Comparison of ENCODE assay signal across 8 cellular contexts in the genomic region with DNA sequence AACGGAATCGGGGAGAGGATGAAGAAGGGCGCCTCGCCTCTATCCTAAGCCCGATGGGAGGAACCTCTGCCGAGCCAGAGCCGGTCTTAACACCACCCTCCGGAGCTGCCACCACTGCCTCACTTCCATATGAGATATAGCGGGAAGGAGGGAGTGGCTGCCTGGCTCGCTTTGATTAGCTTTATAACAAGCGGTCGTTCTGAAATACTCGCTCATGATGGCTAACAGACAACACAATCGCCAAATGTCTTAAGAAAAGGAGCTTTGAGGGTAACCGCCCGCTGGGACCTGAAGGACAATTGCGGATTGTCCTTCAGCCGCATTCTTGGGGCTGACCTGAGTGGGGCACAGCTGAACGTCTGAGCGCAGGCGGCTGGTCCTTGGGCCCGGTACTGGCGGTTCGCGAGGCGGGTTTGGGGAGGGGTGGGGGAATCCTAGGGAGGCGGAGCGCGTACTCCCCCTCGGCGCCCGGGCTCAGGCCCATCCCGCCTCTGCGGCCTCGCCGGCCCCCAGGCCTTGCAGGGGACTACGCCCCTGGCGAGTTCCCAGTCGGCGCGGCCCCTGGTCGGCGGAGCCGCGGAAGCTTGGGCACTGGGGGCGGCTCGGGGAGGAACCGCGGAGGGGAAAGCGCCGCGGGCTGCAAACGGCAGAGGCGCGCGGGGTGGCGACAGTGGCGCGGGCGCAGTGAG. TPM values are rescaled to one million over a fixed set of nuclear protein-coding genes. Genes with fewer than 3 reads are reported as not detected.
DNase-seq lines count a peak whose midpoint lies in the region; ATAC-seq and TF ChIP-seq lines count a peak whose summit lies in the region.

A gene with protein sequence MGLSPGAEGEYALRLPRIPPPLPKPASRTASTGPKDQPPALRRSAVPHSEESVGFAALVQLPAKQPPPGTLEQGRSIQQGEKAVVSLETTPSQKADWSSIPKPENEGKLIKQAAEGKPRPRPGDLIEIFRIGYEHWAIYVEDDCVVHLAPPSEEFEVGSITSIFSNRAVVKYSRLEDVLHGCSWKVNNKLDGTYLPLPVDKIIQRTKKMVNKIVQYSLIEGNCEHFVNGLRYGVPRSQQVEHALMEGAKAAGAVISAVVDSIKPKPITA (minus strand): TSS at position 617 of the 689 bp plus-strand sequence. CDS start 133 bp downstream, at position 484.

- peaks cover 0 to 5% (median 0%) of the 10 kb centered on the region in 7 donors for H3K9me3 Mint-ChIP-seq in CD4-positive, CD25-positive, alpha-beta regulatory T cell
- peaks cover 0 to 13% (median 5%) of the 10 kb centered on the region in 11 donors for H3K9me3 Mint-ChIP-seq in naive thymus-derived CD4-positive, alpha-beta T cell

- intact Hi-C loops in esophagus squamous epithelium (cut with DNase I) = no loop called here
- intact Hi-C loops in naive thymus-derived CD4-positive, alpha-beta T cell (cut with micrococcal nuclease) = no loop called here
- intact Hi-C loops in aorta (cut with DNase I) = loop anchor here in 1 of 2 donors (5.0 kb wide), 1 partner anchor 47 kb away; a partner anchor contains a TSS

- H3K9me3 ChIP-seq in CD4-positive, CD25-positive, alpha-beta regulatory T cell (ENCODE audit: control insufficient read depth in 2 of 2, low read length in 2 of 2) = peaks cover 0 to under 1% of the 10 kb centered on the region in 2 experiments
- peaks cover 0 to 5% (median 0%) of the 10 kb centered on the region in 3 donors for H3K9me3 ChIP-seq in esophagus squamous epithelium
- H3K9me3 ChIP-seq in naive thymus-derived CD4-positive, alpha-beta T cell (ENCODE audit: control insufficient read depth in 2 of 3, low read length in 3 of 3) = no peaks in the 10 kb centered on the region
- H3K9me3 ChIP-seq in aorta (ENCODE audit: control insufficient read depth, low read length) = no peaks in the 10 kb centered on the region

- POLR2A ChIA-PET in naive thymus-derived CD4-positive, alpha-beta T cell (lab: Charles Lee) = interaction anchor here (4.3 kb wide), 1 partner anchor 46 kb away, joined by 19 read pairs; a partner anchor contains a TSS

- peaks cover 10% of the 10 kb centered on the region for H3K4me1 ChIP-seq in CD4-positive, CD25-positive, alpha-beta regulatory T cell (ENCODE audit: control insufficient read depth, insufficient read depth, low read length, poor library complexity, severe bottlenecking)
- peaks cover 0 to 51% (median 8%) of the 10 kb centered on the region in 3 donors for H3K4me1 ChIP-seq in esophagus squamous epithelium
- no peaks in the 10 kb centered on the region for H3K4me1 ChIP-seq in naive thymus-derived CD4-positive, alpha-beta T cell (ENCODE audit: control insufficient read depth in 2 of 2, insufficient read depth in 2 of 2, low read length in 2 of 2)
- H3K4me1 ChIP-seq in aorta (ENCODE audit: control insufficient read depth in 1 of 2, insufficient read depth in 2 of 2, low read length in 2 of 2) = peaks cover 0 to 3% of the 10 kb centered on the region in 2 donors

- peak within 1 kb of the TSS; percentile 77 for H3K4me3 ChIP-seq in CD4-positive, CD25-positive, alpha-beta regulatory T cell (ENCODE audit: low read depth, low read length)
- H3K4me3 ChIP-seq in esophagus squamous epithelium (peak within 1 kb of the TSS; percentile 39 to 68 (median 47)), aorta (ENCODE audit: low read length in 2 of 2) (peak within 1 kb of the TSS; percentile 57 to 73)
- peak within 1 kb of the TSS; percentile 41 for H3K4me3 ChIP-seq in naive thymus-derived CD4-positive, alpha-beta T cell (ENCODE audit: low read length)

- H3K27ac ChIP-seq in CD4-positive, CD25-positive, alpha-beta regulatory T cell (ENCODE audit: insufficient read depth, low read length, poor library complexity, severe bottlenecking) = no peak within 1 kb of the TSS
- H3K27ac ChIP-seq in esophagus squamous epithelium (peak within 1 kb of the TSS; percentile 59 to 81 (median 72)), aorta (ENCODE audit: low read depth in 1 of 2, low read length in 2 of 2) (no peak within 1 kb of the TSS)
- H3K27ac ChIP-seq in naive thymus-derived CD4-positive, alpha-beta T cell (ENCODE audit: low read depth, low read length) = no peak within 1 kb of the TSS

- peaks cover 83% of the 10 kb centered on the region for H3K27me3 Mint-ChIP-seq in CD4-positive, CD25-positive, alpha-beta regulatory T cell
- H3K27me3 Mint-ChIP-seq in naive thymus-derived CD4-positive, alpha-beta T cell = peaks cover 25 to 80% (median 25%) of the 10 kb centered on the region in 5 donors

- H3K36me3 Mint-ChIP-seq in CD4-positive, CD25-positive, alpha-beta regulatory T cell = no peaks in the 10 kb centered on the region
- peaks cover 0 to 8% (median under 1%) of the 10 kb centered on the region in 5 donors for H3K36me3 Mint-ChIP-seq in naive thymus-derived CD4-positive, alpha-beta T cell

- peak within 1 kb of the TSS; percentile 24 to 83 (median 76) for H3K4me3 Mint-ChIP-seq in CD4-positive, CD25-positive, alpha-beta regulatory T cell
- H3K4me3 Mint-ChIP-seq in naive thymus-derived CD4-positive, alpha-beta T cell = peak within 1 kb of the TSS; percentile 77 to 88 (median 84)

- H3K27ac Mint-ChIP-seq in CD4-positive, CD25-positive, alpha-beta regulatory T cell = peak within 1 kb of the TSS in 2 of 3 donors; percentile 47 to 50
- peak within 1 kb of the TSS in 1 of 9 donors; percentile 64 for H3K27ac Mint-ChIP-seq in naive thymus-derived CD4-positive, alpha-beta T cell

- TF ChIP-seq POLR2A in esophagus squamous epithelium (IDR thresholded peaks at IDR 0.05) = no peak

- no peaks in the 10 kb centered on the region for H3K36me3 ChIP-seq in CD4-positive, CD25-positive, alpha-beta regulatory T cell (ENCODE audit: control insufficient read depth, insufficient read depth, low read length)
- H3K36me3 ChIP-seq in esophagus squamous epithelium (no peaks in the 10 kb centered on the region), aorta (ENCODE audit: control insufficient read depth in 1 of 2, insufficient read depth in 2 of 2, low read length in 1 of 2) (no peaks in the 10 kb centered on the region)
- no peaks in the 10 kb centered on the region for H3K36me3 ChIP-seq in naive thymus-derived CD4-positive, alpha-beta T cell (ENCODE audit: control insufficient read depth in 2 of 3, insufficient read depth in 3 of 3, low read length in 3 of 3)

- TF ChIP-seq CTCF in esophagus squamous epithelium (IDR thresholded peaks at IDR 0.05) = no peak

- CTCF ChIA-PET in naive thymus-derived CD4-positive, alpha-beta T cell (lab: Charles Lee) = interaction anchor here (0.7 to 1.2 kb wide), 2 partner anchors 145 to 147 kb away, joined by 3 to 4 read pairs; no protein-coding TSS in a partner anchor

- no peak for DNase-seq in CD4-positive, CD25-positive, alpha-beta regulatory T cell
- DNase-seq in activated CD4-positive, alpha-beta T cell treated with anti-CD3 and anti-CD28 coated beads, Interleukin-2, amount 50 U/mL, for 1 hour = peak; percentile 12
- DNase-seq in esophagus squamous epithelium (lab: John Stamatoyannopoulos, UW) = no peak
- peak in 2 of 9 donors; percentile 8 to 15 for DNase-seq in naive thymus-derived CD4-positive, alpha-beta T cell
- DNase-seq in aorta = peak; percentile 59 to 86
- no peak for DNase-seq in SW 1271 (lab: John Stamatoyannopoulos, UW)
- DNase-seq in NCI-H226 = no peak
- no peak for DNase-seq in NCI-H2196 (lab: John Stamatoyannopoulos, UW; ENCODE audit: unreplicated experiment)

- H3K4me1 Mint-ChIP-seq in CD4-positive, CD25-positive, alpha-beta regulatory T cell = peaks cover 0 to 21% (median 9%) of the 10 kb centered on the region in 4 donors
- peaks cover 8 to 19% (median 13%) of the 10 kb centered on the region in 7 donors for H3K4me1 Mint-ChIP-seq in naive thymus-derived CD4-positive, alpha-beta T cell

- WGBS in esophagus squamous epithelium, 2 donors = 5 to 19% methylated on average over 26 to 33 of the region's 60 CpGs
- 5 to 7% methylated on average over 49 to 60 of the region's 60 CpGs for WGBS in aorta, 2 donors

- ATAC-seq in CD4-positive, CD25-positive, alpha-beta regulatory T cell (ENCODE audit: low read depth in 2 of 2) = peak in 1 of 2 donors; percentile 40
- peak; percentile 73 for ATAC-seq in naive thymus-derived CD4-positive, alpha-beta T cell
- ATAC-seq in aorta (ENCODE audit: low FRiP score) = peak; percentile 81

- H3K27me3 ChIP-seq in CD4-positive, CD25-positive, alpha-beta regulatory T cell (ENCODE audit: control insufficient read depth, insufficient read depth, low read length) = peaks cover 21% of the 10 kb centered on the region
- H3K27me3 ChIP-seq in esophagus squamous epithelium = peaks cover 0 to 28% (median 0%) of the 10 kb centered on the region in 4 donors
- H3K27me3 ChIP-seq in naive thymus-derived CD4-positive, alpha-beta T cell (ENCODE audit: control insufficient read depth in 2 of 2, insufficient read depth in 2 of 2, low read length in 2 of 2) = no peaks in the 10 kb centered on the region
- no peaks in the 10 kb centered on the region for H3K27me3 ChIP-seq in aorta (ENCODE audit: control insufficient read depth in 1 of 2, insufficient read depth in 2 of 2, low read length in 1 of 2)

RNA-seq across cellular contexts. Expression of the gene that starts here (rescaled TPM):
- 1.8 TPM for total RNA-seq in CD4-positive, CD25-positive, alpha-beta regulatory T cell
- not detected for polyA plus RNA-seq in CD4-positive, CD25-positive, alpha-beta regulatory T cell
- 1 to 10 TPM in 2 of 4 donors, under 1 TPM in 1, not detected in 1; 0.13 to 1.3 (median 1.1) TPM for total RNA-seq in esophagus squamous epithelium
- total RNA-seq in naive thymus-derived CD4-positive, alpha-beta T cell = 1 to 10 TPM in 1 of 5 experiments, not detected in 4; 1.1 TPM
- not detected for polyA plus RNA-seq in naive thymus-derived CD4-positive, alpha-beta T cell
- total RNA-seq in aorta = 1 to 10 TPM in 1 of 2 donors, under 1 TPM in 1; 0.88 to 1.6 TPM
- under 1 TPM in 1 of 2 donors, not detected in 1; 0.38 TPM for polyA plus RNA-seq in aorta

Comparison
In these comparisons a context has a peak if more than half of its experiments do, and no peak if none do; other contexts are left out.
1. DNase-seq: peak in activated CD4-positive, alpha-beta T cell treated with anti-CD3 and anti-CD28 coated beads, Interleukin-2, amount 50 U/mL, for 1 hour (single experiment) and aorta (2 of 2); none in CD4-positive, CD25-positive, alpha-beta regulatory T cell (0 of 3), esophagus squamous epithelium (single experiment), SW 1271 (0 of 2), NCI-H226 (single experiment) and NCI-H2196 (single experiment).
2. H3K27ac ChIP-seq: peak in esophagus squamous epithelium (4 of 4); none in CD4-positive, CD25-positive, alpha-beta regulatory T cell (single experiment), naive thymus-derived CD4-positive, alpha-beta T cell (single experiment) and aorta (0 of 2).
3. Peak in every context shown above with its lines, with median percentiles within 50 percentile points of each other: H3K4me3 ChIP-seq.